ENCODE assay signal across 10 cellular contexts in genomic region chr18:80175451-80176235, GRCh38.
DNase-seq lines count a peak whose midpoint lies in the region; ATAC-seq, FAIRE-seq and TF ChIP-seq lines count a peak whose summit lies in the region.
"Had no signal": no experiment of that assay in that cellular context is flagged by ENCODE, and none has a peak within 500 bp of the region (broad histone marks: within the 10 kb centered on the region; RNA-seq: fewer than 3 reads in every experiment).

No MANE protein-coding gene starts in this region.

- DNase-seq in MCF 10A (ENCODE audit: unreplicated experiment) = peak; percentile 54
- DNase-seq in mammary epithelial cell = no peak
- DNase-seq in activated T-cell treated with anti-CD3 and anti-CD28 coated beads, Interleukin-2, amount 50 U/mL, for 24 hours = peak; percentile 50
- no peak for DNase-seq in lower lobe of right lung
- no peak for DNase-seq in urothelium cell line (ENCODE audit: low spot score)
- no peak for DNase-seq in left ventricle myocardium superior
- DNase-seq: cerebellar nuclear complex, Karpas-422 had no signal

- no peak overlapping the region for H3K4me2 ChIP-seq in mammary epithelial cell (ENCODE audit: insufficient read depth, low read depth, low read length)

- no peaks in the 10 kb centered on the region for H3K36me3 ChIP-seq in mammary epithelial cell (ENCODE audit: insufficient read depth, low read length)
- H3K36me3 ChIP-seq in lower lobe of right lung = no peaks in the 10 kb centered on the region

- no peak overlapping the region for H3K4me3 ChIP-seq in mammary epithelial cell (replicated peaks in 1 of 3; ENCODE audit: insufficient read depth in 1 of 3, low read depth in 2 of 3, low read length in 3 of 3)
- H3K4me3 ChIP-seq in lower lobe of right lung = no peak overlapping the region

- CTCF ChIA-PET in MCF 10A (lab: Yijun Ruan, JAX) = interaction anchor here (0.6 to 2.5 kb wide), 5 partner anchors 22 to 230 kb away, joined by 3 to 8 read pairs (median 5); no protein-coding TSS in a partner anchor
- CTCF ChIA-PET in mammary epithelial cell (lab: Charles Lee; ENCODE audit: low non-redundant PET) = no interaction called here

- peaks cover 39% of the 10 kb centered on the region for H3K79me2 ChIP-seq in mammary epithelial cell (ENCODE audit: insufficient read depth, low read length)

- WGBS in mammary epithelial cell (ENCODE audit: low coverage, missing lambda C conversion rate) = 62% methylated on average over 16 of the region's 18 CpGs

- POLR2A ChIA-PET in MCF 10A (lab: Yijun Ruan, JAX) = interaction anchor here (0.7 to 1.1 kb wide), 5 partner anchors 68 to 142 kb away, joined by 3 to 6 read pairs (median 4); no protein-coding TSS in a partner anchor

- no peak for TF ChIP-seq CTCF in MCF 10A (IDR thresholded peaks at IDR 0.05; ENCODE audit: unreplicated experiment)
- no peak for TF ChIP-seq CTCF in mammary epithelial cell (conservative IDR thresholded peaks at IDR 0.05 in 1 of 2, IDR thresholded peaks at IDR 0.05 in 1 of 2; ENCODE audit: extremely low read depth in 1 of 2, insufficient read depth in 1 of 2, low read depth in 1 of 2, low read length in 2 of 2)
- no peak for TF ChIP-seq CTCF in lower lobe of right lung (IDR thresholded peaks at IDR 0.05)

- intact Hi-C loops in MCF 10A (cut with micrococcal nuclease) = no loop called here
- intact Hi-C loops in mammary epithelial cell (cut with micrococcal nuclease) = no loop called here
- intact Hi-C loops in lower lobe of right lung (cut with DNase I) = no loop called here
- intact Hi-C loops in left ventricle myocardium superior (cut with micrococcal nuclease) = no loop called here

- no peaks in the 10 kb centered on the region for H3K27me3 Mint-ChIP-seq in MCF 10A (ENCODE audit: insufficient read depth, unreplicated experiment)
- peaks cover 63% of the 10 kb centered on the region for H3K27me3 Mint-ChIP-seq in activated T-cell treated with anti-CD3 and anti-CD28 coated beads, Interleukin-2, amount 50 U/mL, for 24 hours

- peaks cover 61% of the 10 kb centered on the region for H3K4me1 ChIP-seq in mammary epithelial cell (ENCODE audit: insufficient read depth, low read length)
- H3K4me1 ChIP-seq in lower lobe of right lung = peaks cover 7% of the 10 kb centered on the region

- H3K27ac ChIP-seq in mammary epithelial cell (ENCODE audit: insufficient read depth, low read depth, low read length) (no peak overlapping the region), lower lobe of right lung (no peak overlapping the region)

- in situ Hi-C loops in mammary epithelial cell (cut with MboI; ENCODE audit: low sequenced_read_pairs in 2 of 2) = no loop called here

- peaks cover 31% of the 10 kb centered on the region for H3K4me1 Mint-ChIP-seq in MCF 10A (ENCODE audit: insufficient read depth, unreplicated experiment)
- peaks cover 18% of the 10 kb centered on the region for H3K4me1 Mint-ChIP-seq in activated T-cell treated with anti-CD3 and anti-CD28 coated beads, Interleukin-2, amount 50 U/mL, for 24 hours (ENCODE audit: low read depth)

- H3K9me3 Mint-ChIP-seq in MCF 10A (ENCODE audit: unreplicated experiment) = no peaks in the 10 kb centered on the region
- no peaks in the 10 kb centered on the region for H3K9me3 Mint-ChIP-seq in activated T-cell treated with anti-CD3 and anti-CD28 coated beads, Interleukin-2, amount 50 U/mL, for 24 hours

- dilution Hi-C loops in mammary epithelial cell (cut with HindIII; ENCODE audit: low sequenced_read_pairs) = no loop called here

- no peak overlapping the region for H3K4me3 Mint-ChIP-seq in MCF 10A (ENCODE audit: unreplicated experiment)
- no peak overlapping the region for H3K4me3 Mint-ChIP-seq in activated T-cell treated with anti-CD3 and anti-CD28 coated beads, Interleukin-2, amount 50 U/mL, for 24 hours

- peak; percentile 97 for FAIRE-seq in urothelium cell line (lab: Jason Lieb, UNC)

- ATAC-seq in lower lobe of right lung (peak; percentile 59 to 66), left ventricle myocardium superior (no peak), GM18870 (IDR thresholded peaks at IDR 0.05; ENCODE audit: unreplicated experiment) (no peak), HG03045 (IDR thresholded peaks at IDR 0.05; ENCODE audit: unreplicated experiment) (no peak)

- peak overlapping the region; percentile 69 for H3K27ac Mint-ChIP-seq in MCF 10A (ENCODE audit: low read depth, unreplicated experiment)
- H3K27ac Mint-ChIP-seq in activated T-cell treated with anti-CD3 and anti-CD28 coated beads, Interleukin-2, amount 50 U/mL, for 24 hours = peak overlapping the region; percentile 31

- BruUV-seq in MCF 10A (replicated peaks; lab: Mats Ljungman, UMichigan) = no TSS peak
- no TSS peak for BruUV-seq in mammary epithelial cell (replicated peaks; lab: Mats Ljungman, UMichigan)

- H3K36me3 Mint-ChIP-seq in MCF 10A (ENCODE audit: insufficient read depth, unreplicated experiment) = peaks cover 18% of the 10 kb centered on the region
- no peaks in the 10 kb centered on the region for H3K36me3 Mint-ChIP-seq in activated T-cell treated with anti-CD3 and anti-CD28 coated beads, Interleukin-2, amount 50 U/mL, for 24 hours (ENCODE audit: low read depth)

- no peak overlapping the region for H2AFZ ChIP-seq in mammary epithelial cell (ENCODE audit: low read depth, low read length)

- H3K9ac ChIP-seq in mammary epithelial cell (ENCODE audit: insufficient read depth, low read length) = no peak overlapping the region

- no peaks in the 10 kb centered on the region for H4K20me1 ChIP-seq in mammary epithelial cell (ENCODE audit: insufficient read depth, low read length)

- H3K27me3 ChIP-seq in mammary epithelial cell (ENCODE audit: insufficient read depth, low read length) (no peaks in the 10 kb centered on the region), lower lobe of right lung (ENCODE audit: low read depth) (peaks cover 7% of the 10 kb centered on the region)

- no peaks in the 10 kb centered on the region for H3K9me3 ChIP-seq in mammary epithelial cell (replicated peaks; ENCODE audit: insufficient read depth, low read length)
- no peaks in the 10 kb centered on the region for H3K9me3 ChIP-seq in lower lobe of right lung

Comparison
In these comparisons a context has a peak if more than half of its experiments do, and no peak if none do; other contexts are left out.
1. DNase-seq: peak in MCF 10A (single experiment) and activated T-cell treated with anti-CD3 and anti-CD28 coated beads, Interleukin-2, amount 50 U/mL, for 24 hours (single experiment); none in mammary epithelial cell (single experiment), lower lobe of right lung (single experiment), urothelium cell line (single experiment) and left ventricle myocardium superior (single experiment).
2. ATAC-seq: peak in lower lobe of right lung (2 of 2); none in left ventricle myocardium superior (single experiment), GM18870 (single experiment) and HG03045 (single experiment).